ENCODE assay signal across 6 cellular contexts in the genomic region with DNA sequence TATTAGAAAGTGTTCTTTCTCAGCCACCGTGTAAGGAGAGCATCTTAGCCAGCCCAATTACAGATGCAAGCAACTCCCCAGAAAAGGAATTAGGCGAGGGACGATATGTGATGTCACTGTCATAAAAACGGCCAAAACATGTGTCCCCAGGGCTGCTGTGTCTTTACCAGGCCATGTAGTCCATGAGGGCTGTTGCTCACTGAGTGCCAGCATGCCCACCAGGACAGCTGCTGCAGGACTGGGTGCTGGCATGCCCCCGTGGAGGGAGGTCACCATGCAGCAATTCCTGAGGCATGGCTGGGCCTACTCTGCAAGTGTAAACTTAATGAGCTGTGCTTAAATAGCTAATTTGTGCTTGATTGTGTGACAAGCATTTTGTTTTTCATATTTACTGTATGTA.
"Had no signal": no experiment of that assay in that cellular context is flagged by ENCODE, and none has a peak within 500 bp of the region (broad histone marks: within the 10 kb centered on the region; RNA-seq: fewer than 3 reads in every experiment).

No MANE protein-coding gene starts in this region.

- H3K4me3 ChIP-seq: GM23338 had no signal

- H3K4me2 ChIP-seq: GM23338 had no signal

- FAIRE-seq: H1, H54, HepG2 had no signal

- H2AFZ ChIP-seq: GM23338 had no signal

- ATAC-seq: GM23338, HepG2 had no signal

- DNase-seq: H9, HCEC 1CT had no signal
